1 cellular context compared by ENCODE assay signal in genomic region chr10:34116220-34116623, GRCh38.
TF ChIP-seq lines count a peak whose summit lies in the region.

No MANE protein-coding gene starts in this region.

TF ChIP-seq in HepG2, 621 proteins besides CTCF, POLR2A, EP300 and RAD21 (continued from another document and continues in another):
- TF ChIP-seq AHDC1 (CRISPR knock-in tag; IDR thresholded peaks at IDR 0.05; ENCODE audit: borderline replicate concordance) (no peak), MATR3 (CRISPR knock-in tag; IDR thresholded peaks at IDR 0.05) (no peak), ARID5B (CRISPR knock-in tag; IDR thresholded peaks at IDR 0.05) (peak; percentile 79), GPN1 (CRISPR knock-in tag; IDR thresholded peaks at IDR 0.05; ENCODE audit: borderline replicate concordance) (no peak), PCBP1 (IDR thresholded peaks at IDR 0.05; ENCODE audit: borderline replicate concordance, low read depth, low read length) (no peak), ATF3 (CRISPR knock-in tag; IDR thresholded peaks at IDR 0.05) (no peak), FOXK2 (IDR thresholded peaks at IDR 0.05) (no peak), ZNF296 (CRISPR knock-in tag; conservative IDR thresholded peaks at IDR 0.05) (no peak), ZNF670 (CRISPR knock-in tag; IDR thresholded peaks at IDR 0.05; ENCODE audit: borderline replicate concordance) (no peak), GATA4 (IDR thresholded peaks at IDR 0.05; ENCODE audit: borderline replicate concordance, low read depth) (no peak), ZNF770 (CRISPR knock-in tag; IDR thresholded peaks at IDR 0.05) (no peak), HDAC2 (CRISPR knock-in tag; IDR thresholded peaks at IDR 0.05) (peak; percentile 40; the same call in 1 of the 2 replicates), ZNF530 (CRISPR knock-in tag; IDR thresholded peaks at IDR 0.05; ENCODE audit: low read depth) (no peak), ADNP (CRISPR knock-in tag; IDR thresholded peaks at IDR 0.05) (no peak), NR0B2 (CRISPR knock-in tag; IDR thresholded peaks at IDR 0.05) (no peak), ZNF607 (CRISPR knock-in tag; IDR thresholded peaks at IDR 0.05; ENCODE audit: borderline replicate concordance) (no peak), HNRNPUL1 (IDR thresholded peaks at IDR 0.05; ENCODE audit: low read depth, low read length) (no peak), TARDBP (CRISPR knock-in tag; IDR thresholded peaks at IDR 0.05) (peak; percentile 65), ZNF543 (CRISPR knock-in tag; IDR thresholded peaks at IDR 0.05) (no peak), TEAD3 (CRISPR knock-in tag; optimal IDR thresholded peaks at IDR 0.05; ENCODE audit: borderline replicate concordance) (peak; percentile 15), BRF2 (CRISPR knock-in tag; IDR thresholded peaks at IDR 0.05) (peak; percentile 62; the same call in 1 of the 2 replicates), ATRX (CRISPR knock-in tag; IDR thresholded peaks at IDR 0.05; ENCODE audit: borderline replicate concordance) (no peak), ZNF549 (CRISPR knock-in tag; IDR thresholded peaks at IDR 0.05) (no peak), CREB1 (IDR thresholded peaks at IDR 0.05) (no peak), CREB1 (CRISPR knock-in tag; IDR thresholded peaks at IDR 0.05) (no peak; the same call in 1 of the 2 replicates), IRF2 (CRISPR knock-in tag; IDR thresholded peaks at IDR 0.05) (0 out of 2 replicates have a peak, but pooled peaks have one; percentile 29), ISL2 (CRISPR knock-in tag; IDR thresholded peaks at IDR 0.05) (peak; percentile 61), ETV5 (CRISPR knock-in tag; IDR thresholded peaks at IDR 0.05; ENCODE audit: borderline replicate concordance) (peak; percentile 59; the same call in 1 of the 2 replicates), ZNF263 (CRISPR knock-in tag; IDR thresholded peaks at IDR 0.05) (no peak), REL (CRISPR knock-in tag; conservative IDR thresholded peaks at IDR 0.05) (no peak), TFDP1 (CRISPR knock-in tag; IDR thresholded peaks at IDR 0.05; ENCODE audit: borderline replicate concordance) (no peak), PHF5A (CRISPR knock-in tag; IDR thresholded peaks at IDR 0.05; ENCODE audit: low read depth, unreplicated experiment) (no peak), ZNF563 (CRISPR knock-in tag; IDR thresholded peaks at IDR 0.05) (no peak), HNF4A (CRISPR knock-in tag; IDR thresholded peaks at IDR 0.05) (peak; percentile 60), ZFYVE20 (CRISPR knock-in tag; IDR thresholded peaks at IDR 0.05; ENCODE audit: borderline replicate concordance, low read depth) (no peak), KLF12 (CRISPR knock-in tag; IDR thresholded peaks at IDR 0.05; ENCODE audit: borderline replicate concordance) (no peak), RBM39 (IDR thresholded peaks at IDR 0.05; ENCODE audit: low read depth, low read length, poor library complexity, severe bottlenecking) (no peak), ATF7-NPFF (CRISPR knock-in tag; IDR thresholded peaks at IDR 0.05; ENCODE audit: low read depth) (no peak), KDM5B (CRISPR knock-in tag; IDR thresholded peaks at IDR 0.05; ENCODE audit: borderline replicate concordance) (no peak), ZNF414 (CRISPR knock-in tag; IDR thresholded peaks at IDR 0.05) (no peak), ZNF598 (CRISPR knock-in tag; IDR thresholded peaks at IDR 0.05; ENCODE audit: borderline replicate concordance) (no peak), BCL6 (CRISPR knock-in tag; IDR thresholded peaks at IDR 0.05) (peak; percentile 80), KLF6 (CRISPR knock-in tag; IDR thresholded peaks at IDR 0.05) (0 out of 2 replicates have a peak, but pooled peaks have one; percentile 42), RNF219 (CRISPR knock-in tag; IDR thresholded peaks at IDR 0.05) (no peak), ZNF3 (CRISPR knock-in tag; IDR thresholded peaks at IDR 0.05) (no peak), ZNF225 (CRISPR knock-in tag; IDR thresholded peaks at IDR 0.05) (no peak), SAP130 (CRISPR knock-in tag; IDR thresholded peaks at IDR 0.05; ENCODE audit: low read depth) (peak; percentile 42), ZMYM4 (CRISPR knock-in tag; IDR thresholded peaks at IDR 0.05) (peak; percentile 51; the same call in 1 of the 2 replicates), ZNF101 (CRISPR knock-in tag; IDR thresholded peaks at IDR 0.05; ENCODE audit: borderline replicate concordance, low read depth) (no peak), ZBTB14 (CRISPR knock-in tag; IDR thresholded peaks at IDR 0.05) (no peak)
